In genomic region chr7:7786595-7786994, GRCh38 we compare ENCODE assay signal across 16 cellular contexts.
DNase-seq lines count a peak whose midpoint lies in the region; ATAC-seq and TF ChIP-seq lines count a peak whose summit lies in the region.
"Had no signal": no experiment of that assay in that cellular context is flagged by ENCODE, and none has a peak within 500 bp of the region (broad histone marks: within the 10 kb centered on the region; RNA-seq: fewer than 3 reads in every experiment).

No MANE protein-coding gene starts in this region.

- H3K9me3 ChIP-seq in neural progenitor cell (ENCODE audit: low read depth) = no peaks in the 10 kb centered on the region
- no peaks in the 10 kb centered on the region for H3K9me3 ChIP-seq in ascending aorta
- H3K9me3 ChIP-seq: BE2C had no signal

- no peak for DNase-seq in GM23338 (ENCODE audit: low spot score)
- DNase-seq in NCI-H82 (lab: John Stamatoyannopoulos, UW) = peak; percentile 45
- peak; percentile 94 for DNase-seq in amniotic epithelial cell (ENCODE audit: low read depth)
- DNase-seq in neural progenitor cell (ENCODE audit: low spot score) = no peak
- DNase-seq in ecto neural progenitor cell (ENCODE audit: low spot score) = no peak
- DNase-seq in NCI-H774 (lab: John Stamatoyannopoulos, UW) = no peak
- DNase-seq in ascending aorta (ENCODE audit: low spot score in 2 of 2) = no peak
- DNase-seq: BE2C; CD4-positive, CD25-positive, alpha-beta regulatory T cell; DMS153; Kasumi-1; NCI-H1436 treated with DMSO at 0.1 percent for 48 hours; NCI-H1930; NCI-H748 treated with DMSO at 0.1 percent for 48 hours; PC-3; Right ventricle myocardium superior had no signal

- H3K9ac ChIP-seq in neural progenitor cell = no peak overlapping the region

- H2AFZ ChIP-seq in GM23338 = no peak overlapping the region
- no peak overlapping the region for H2AFZ ChIP-seq in neural progenitor cell (replicated peaks)

- H3F3A ChIP-seq in GM23338 (replicated peaks; ENCODE audit: low read depth) (no peaks in the 10 kb centered on the region), neural progenitor cell (ENCODE audit: low read depth) (no peaks in the 10 kb centered on the region)

- H3K36me3 Mint-ChIP-seq in GM23338 (ENCODE audit: low read depth) (no peaks in the 10 kb centered on the region), neural progenitor cell (no peaks in the 10 kb centered on the region)

- H3K9me3 Mint-ChIP-seq in GM23338 (no peaks in the 10 kb centered on the region), neural progenitor cell (no peaks in the 10 kb centered on the region)
- H3K9me3 Mint-ChIP-seq: CD4-positive, CD25-positive, alpha-beta regulatory T cell had no signal

- H4K20me1 ChIP-seq in GM23338 (replicated peaks; ENCODE audit: insufficient read depth) (no peaks in the 10 kb centered on the region), neural progenitor cell (ENCODE audit: low read depth) (no peaks in the 10 kb centered on the region)

- H3K27ac ChIP-seq in GM23338 (ENCODE audit: low read depth) (no peak overlapping the region), neural progenitor cell (peak overlapping the region; percentile 23), ascending aorta (no peak overlapping the region)

- H3K27ac Mint-ChIP-seq in GM23338 (peak overlapping the region; percentile 50; the same call in 1 of the 2 replicates), neural progenitor cell (peak overlapping the region; percentile 69)

- H3K4me1 ChIP-seq in GM23338 (ENCODE audit: insufficient read depth) (peaks cover 7% of the 10 kb centered on the region), neural progenitor cell (peaks cover 17% of the 10 kb centered on the region), ascending aorta (no peaks in the 10 kb centered on the region)
- H3K4me1 ChIP-seq: BE2C had no signal

- H3K79me2 ChIP-seq in GM23338 (replicated peaks; ENCODE audit: insufficient read depth) (no peaks in the 10 kb centered on the region), neural progenitor cell (ENCODE audit: low read depth) (no peaks in the 10 kb centered on the region)

- peaks cover 2% of the 10 kb centered on the region for H3K27me3 Mint-ChIP-seq in GM23338 (ENCODE audit: insufficient read depth, low read depth, poor library complexity)
- peaks cover 2% of the 10 kb centered on the region for H3K27me3 Mint-ChIP-seq in neural progenitor cell (ENCODE audit: insufficient read depth, low read depth)
- H3K27me3 Mint-ChIP-seq: CD4-positive, CD25-positive, alpha-beta regulatory T cell had no signal

- intact Hi-C loops in ascending aorta (cut with DNase I) = no loop called here

- H3K4me3 Mint-ChIP-seq in GM23338 (no peak overlapping the region), neural progenitor cell (no peak overlapping the region)
- H3K4me3 Mint-ChIP-seq: CD4-positive, CD25-positive, alpha-beta regulatory T cell had no signal

- no peak overlapping the region for H3K4me2 ChIP-seq in GM23338
- H3K4me2 ChIP-seq in neural progenitor cell = no peak overlapping the region

- H3K27me3 ChIP-seq in GM23338 (ENCODE audit: insufficient read depth) (no peaks in the 10 kb centered on the region), neural progenitor cell (no peaks in the 10 kb centered on the region), ascending aorta (no peaks in the 10 kb centered on the region)
- H3K27me3 ChIP-seq: BE2C had no signal

- H3K4me1 Mint-ChIP-seq in GM23338 (peaks cover 18% of the 10 kb centered on the region), neural progenitor cell (peaks cover 8% of the 10 kb centered on the region)

- no peaks in the 10 kb centered on the region for H3K9me2 ChIP-seq in GM23338 (ENCODE audit: insufficient read depth)

- TF ChIP-seq CTCF in GM23338 (conservative IDR thresholded peaks at IDR 0.05; ENCODE audit: low read depth in 2 of 2) (no peak), neural progenitor cell (IDR thresholded peaks at IDR 0.05) (no peak), ascending aorta (IDR thresholded peaks at IDR 0.05) (no peak)

- H3K36me3 ChIP-seq in GM23338 (ENCODE audit: insufficient read depth) (no peaks in the 10 kb centered on the region), neural progenitor cell (no peaks in the 10 kb centered on the region), ascending aorta (no peaks in the 10 kb centered on the region)
- H3K36me3 ChIP-seq: BE2C had no signal

- ATAC-seq in GM23338 = 0 out of 3 replicates have a peak, but pooled peaks have one; percentile 26
- ATAC-seq: PC-3 had no signal

- H3K4me3 ChIP-seq in GM23338 = no peak overlapping the region
- no peak overlapping the region for H3K4me3 ChIP-seq in neural progenitor cell
- H3K4me3 ChIP-seq in ascending aorta = no peak overlapping the region

TF ChIP-seq in GM23338, 12 proteins besides CTCF, POLR2A, EP300 and RAD21 (continues in another document):
- TF ChIP-seq ZNF331 (CRISPR knock-in tag; IDR thresholded peaks at IDR 0.05; ENCODE audit: low read depth) (no peak), JUNB (IDR thresholded peaks at IDR 0.05; ENCODE audit: unreplicated experiment) (no peak), ZNF114 (CRISPR knock-in tag; IDR thresholded peaks at IDR 0.05) (no peak), CREB1 (CRISPR knock-in tag; IDR thresholded peaks at IDR 0.05; ENCODE audit: low read depth) (no peak), REST (IDR thresholded peaks at IDR 0.05; ENCODE audit: unreplicated experiment) (no peak), EZH2phosphoT487 (IDR thresholded peaks at IDR 0.05; ENCODE audit: unreplicated experiment) (no peak), STAT1 (IDR thresholded peaks at IDR 0.05; ENCODE audit: unreplicated experiment) (no peak), ETS1 (IDR thresholded peaks at IDR 0.05) (no peak), EZH2 (IDR thresholded peaks at IDR 0.05; ENCODE audit: low read depth, unreplicated experiment) (no peak), NANOG (IDR thresholded peaks at IDR 0.05; ENCODE audit: borderline replicate concordance) (no peak)

Comparison
In these comparisons a context has a peak if more than half of its experiments do, and no peak if none do; other contexts are left out.
1. DNase-seq: peak in NCI-H82 (single experiment) and amniotic epithelial cell (single experiment); none in GM23338 (single experiment), neural progenitor cell (single experiment), ecto neural progenitor cell (single experiment), NCI-H774 (single experiment) and ascending aorta (0 of 2).